In the genomic region with DNA sequence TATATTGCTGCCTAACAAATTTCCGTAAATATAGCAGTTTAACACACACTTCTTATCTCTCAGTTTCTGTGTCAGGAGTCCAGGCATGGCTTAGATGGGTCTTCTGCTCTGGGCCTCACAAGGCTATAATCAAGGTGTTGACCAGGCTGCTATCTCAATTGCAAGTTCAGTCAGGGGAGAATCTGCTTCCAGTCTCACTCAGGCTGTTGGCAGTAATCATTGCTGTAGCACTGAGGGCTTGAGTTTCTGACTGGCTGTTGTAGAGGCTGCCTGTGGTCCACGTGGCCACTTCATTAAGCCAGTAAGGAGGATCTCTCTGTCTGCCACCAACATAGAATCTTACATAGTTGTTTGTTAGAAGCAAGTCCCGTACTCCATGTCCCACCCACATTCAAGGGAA, we compare ENCODE assay signal across 19 cellular contexts.
"Had no signal": no experiment of that assay in that cellular context is flagged by ENCODE, and none has a peak within 500 bp of the region (broad histone marks: within the 10 kb centered on the region; RNA-seq: fewer than 3 reads in every experiment).

No MANE protein-coding gene starts in this region.

- H3K36me3 ChIP-seq: gastroesophageal sphincter, lower lobe of right lung, spleen, upper lobe of left lung had no signal

- H3K27ac Mint-ChIP-seq: activated CD4-positive, alpha-beta memory T cell treated with anti-CD3 and anti-CD28 coated beads, Interleukin-2, amount 10 ng/mL, durations not matched to agents 7 days and 5 days; activated CD4-positive, alpha-beta T cell treated with anti-CD3 and anti-CD28 coated beads for 36 hours; naive B cell; T-helper 2 cell treated with Interferon-gamma antibody and Interleukin-4, amounts not matched to agents 5 μg/mL and 100 μg/mL, for 36 hours had no signal

- DNase-seq: activated CD4-positive, alpha-beta memory T cell treated with anti-CD3 and anti-CD28 coated beads, Interleukin-2, amount 10 ng/mL, durations not matched to agents 7 days and 5 days; activated CD4-positive, alpha-beta T cell treated with anti-CD3 and anti-CD28 coated beads for 36 hours; activated gamma-delta T cell; activated T-cell treated with anti-CD3 and anti-CD28 coated beads, Interleukin-2, amount 50 U/mL, for 48 hours; hippocampal formation; kidney glomerular epithelial cell; lower lobe of right lung; midbrain; naive B cell; spleen; stimulated activated CD4-positive, alpha-beta T cell treated with anti-CD3 and anti-CD28 coated beads, Interleukin-1b, Interleukin-23, amount 100 ng/mL, for 48 hours; stimulated activated naive CD4-positive, alpha-beta T cell; substantia nigra; SW 1271; upper lobe of left lung had no signal

- H3K4me1 Mint-ChIP-seq: naive B cell had no signal

- H3K9me3 ChIP-seq: gastroesophageal sphincter, lower lobe of right lung, spleen, upper lobe of left lung had no signal

- ATAC-seq: activated CD4-positive, alpha-beta T cell treated with anti-CD3 and anti-CD28 coated beads for 36 hours; gastroesophageal sphincter; lower lobe of right lung; sciatic nerve had no signal

- H3K4me3 ChIP-seq: gastroesophageal sphincter, lower lobe of right lung, spleen, upper lobe of left lung had no signal

- H3K27ac ChIP-seq: gastroesophageal sphincter, lower lobe of right lung, spleen had no signal

- H3K9me3 Mint-ChIP-seq: activated CD4-positive, alpha-beta memory T cell treated with anti-CD3 and anti-CD28 coated beads, Interleukin-2, amount 10 ng/mL, durations not matched to agents 7 days and 5 days; naive B cell; T-helper 2 cell treated with Interferon-gamma antibody and Interleukin-4, amounts not matched to agents 5 μg/mL and 100 μg/mL, for 36 hours had no signal

- H3K36me3 Mint-ChIP-seq: activated naive CD8-positive, alpha-beta T cell; naive B cell had no signal

- H3K27me3 Mint-ChIP-seq: activated CD4-positive, alpha-beta memory T cell treated with anti-CD3 and anti-CD28 coated beads, Interleukin-2, amount 10 ng/mL, durations not matched to agents 7 days and 5 days; activated CD4-positive, alpha-beta T cell treated with anti-CD3 and anti-CD28 coated beads for 36 hours; activated naive CD8-positive, alpha-beta T cell; naive B cell had no signal

- H3K4me3 Mint-ChIP-seq: activated CD4-positive, alpha-beta memory T cell treated with anti-CD3 and anti-CD28 coated beads, Interleukin-2, amount 10 ng/mL, durations not matched to agents 7 days and 5 days; activated CD4-positive, alpha-beta T cell treated with anti-CD3 and anti-CD28 coated beads for 36 hours; activated naive CD8-positive, alpha-beta T cell; naive B cell; T-helper 2 cell treated with Interferon-gamma antibody and Interleukin-4, amounts not matched to agents 5 μg/mL and 100 μg/mL, for 36 hours had no signal

- H3K27me3 ChIP-seq: gastroesophageal sphincter, spleen, upper lobe of left lung had no signal
